ENCODE assay signal across 1 cellular context in genomic region chr13:35891973-35892441, GRCh38.
TF ChIP-seq lines count a peak whose summit lies in the region.

No MANE protein-coding gene starts in this region.

TF ChIP-seq in SK-N-SH, 30 proteins besides CTCF, POLR2A, EP300 and RAD21 (continued from another document):
- TF ChIP-seq, protein P1, sequence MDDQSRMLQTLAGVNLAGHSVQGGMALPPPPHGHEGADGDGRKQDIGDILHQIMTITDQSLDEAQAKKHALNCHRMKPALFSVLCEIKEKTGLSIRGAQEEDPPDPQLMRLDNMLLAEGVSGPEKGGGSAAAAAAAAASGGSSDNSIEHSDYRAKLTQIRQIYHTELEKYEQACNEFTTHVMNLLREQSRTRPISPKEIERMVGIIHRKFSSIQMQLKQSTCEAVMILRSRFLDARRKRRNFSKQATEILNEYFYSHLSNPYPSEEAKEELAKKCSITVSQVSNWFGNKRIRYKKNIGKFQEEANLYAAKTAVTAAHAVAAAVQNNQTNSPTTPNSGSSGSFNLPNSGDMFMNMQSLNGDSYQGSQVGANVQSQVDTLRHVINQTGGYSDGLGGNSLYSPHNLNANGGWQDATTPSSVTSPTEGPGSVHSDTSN (IDR thresholded peaks at IDR 0.05) = no peak
- TF ChIP-seq GABPA (IDR thresholded peaks at IDR 0.05; ENCODE audit: low read depth) (no peak), FOXM1 (IDR thresholded peaks at IDR 0.05; ENCODE audit: low read depth) (no peak), JUND (IDR thresholded peaks at IDR 0.05) (peak; percentile 51)
- TF ChIP-seq, protein P2, sequence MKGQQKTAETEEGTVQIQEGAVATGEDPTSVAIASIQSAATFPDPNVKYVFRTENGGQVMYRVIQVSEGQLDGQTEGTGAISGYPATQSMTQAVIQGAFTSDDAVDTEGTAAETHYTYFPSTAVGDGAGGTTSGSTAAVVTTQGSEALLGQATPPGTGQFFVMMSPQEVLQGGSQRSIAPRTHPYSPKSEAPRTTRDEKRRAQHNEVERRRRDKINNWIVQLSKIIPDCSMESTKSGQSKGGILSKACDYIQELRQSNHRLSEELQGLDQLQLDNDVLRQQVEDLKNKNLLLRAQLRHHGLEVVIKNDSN (IDR thresholded peaks at IDR 0.05; ENCODE audit: borderline replicate concordance, low read depth) = no peak
- TF ChIP-seq, protein P3, sequence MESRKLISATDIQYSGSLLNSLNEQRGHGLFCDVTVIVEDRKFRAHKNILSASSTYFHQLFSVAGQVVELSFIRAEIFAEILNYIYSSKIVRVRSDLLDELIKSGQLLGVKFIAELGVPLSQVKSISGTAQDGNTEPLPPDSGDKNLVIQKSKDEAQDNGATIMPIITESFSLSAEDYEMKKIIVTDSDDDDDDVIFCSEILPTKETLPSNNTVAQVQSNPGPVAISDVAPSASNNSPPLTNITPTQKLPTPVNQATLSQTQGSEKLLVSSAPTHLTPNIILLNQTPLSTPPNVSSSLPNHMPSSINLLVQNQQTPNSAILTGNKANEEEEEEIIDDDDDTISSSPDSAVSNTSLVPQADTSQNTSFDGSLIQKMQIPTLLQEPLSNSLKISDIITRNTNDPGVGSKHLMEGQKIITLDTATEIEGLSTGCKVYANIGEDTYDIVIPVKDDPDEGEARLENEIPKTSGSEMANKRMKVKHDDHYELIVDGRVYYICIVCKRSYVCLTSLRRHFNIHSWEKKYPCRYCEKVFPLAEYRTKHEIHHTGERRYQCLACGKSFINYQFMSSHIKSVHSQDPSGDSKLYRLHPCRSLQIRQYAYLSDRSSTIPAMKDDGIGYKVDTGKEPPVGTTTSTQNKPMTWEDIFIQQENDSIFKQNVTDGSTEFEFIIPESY (IDR thresholded peaks at IDR 0.05; ENCODE audit: borderline replicate concordance, low read depth) = no peak
TF ChIP-seq in SK-N-SH: peak in this region for 2.
